ENCODE assay signal across 26 cellular contexts in the genomic region with DNA sequence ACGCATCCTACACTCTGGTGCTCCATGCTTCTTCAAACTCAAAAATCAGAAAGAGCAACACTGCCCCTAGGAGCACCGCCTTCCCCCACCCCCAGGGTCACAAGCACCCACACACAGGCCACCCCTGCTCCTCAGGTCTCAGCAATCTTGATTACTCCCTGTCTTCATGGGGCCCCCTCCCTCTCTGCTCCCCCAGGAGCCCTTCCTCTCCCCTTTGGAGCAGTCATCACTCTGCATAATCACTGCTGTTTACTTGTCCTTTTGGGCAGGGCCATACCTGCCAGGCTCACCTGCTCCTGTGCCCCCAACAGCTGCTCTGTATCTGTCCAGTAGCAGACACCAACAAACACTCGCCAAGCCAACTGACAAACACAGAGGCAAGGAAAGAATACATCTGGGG. TPM values are rescaled to one million over a fixed set of nuclear protein-coding genes. Genes with fewer than 3 reads are reported as not detected.
"Had no signal": no experiment of that assay in that cellular context is flagged by ENCODE, and none has a peak within 500 bp of the region (broad histone marks: within the 10 kb centered on the region; RNA-seq: fewer than 3 reads in every experiment).

No MANE protein-coding gene starts in this region.

- H3K4me1 ChIP-seq: gastrocnemius medialis, right lobe of liver, suprapubic skin had no signal

- H3K27ac Mint-ChIP-seq: activated CD4-positive, alpha-beta T cell treated with anti-CD3 and anti-CD28 coated beads, Interleukin-2, amount 10 ng/mL, durations not matched to agents 24 days and 14 days; activated CD8-positive, alpha-beta T cell treated with anti-CD3 and anti-CD28 coated beads for 36 hours; activated T-helper 17 cell treated with anti-CD3 and anti-CD28 coated beads, Interleukin-2, amount 50 U/mL, for 72 hours; memory B cell; stimulated activated naive CD8-positive, alpha-beta T cell treated with anti-CD3 and anti-CD28 coated beads, Interleukin-15, Interleukin-2, amounts not matched to agents 100 ng/mL and 50 ng/mL, for 24 hours had no signal

- H3K27ac ChIP-seq: gastrocnemius medialis, ovary, right lobe of liver, suprapubic skin had no signal

- H3K4me1 Mint-ChIP-seq: activated CD4-positive, alpha-beta T cell treated with anti-CD3 and anti-CD28 coated beads, Interleukin-2, amount 10 ng/mL, durations not matched to agents 24 days and 14 days; activated T-helper 17 cell treated with anti-CD3 and anti-CD28 coated beads, Interleukin-2, amount 50 U/mL, for 72 hours; central memory CD8-positive, alpha-beta T cell; memory B cell; naive B cell had no signal

- H3K4me3 Mint-ChIP-seq: activated CD4-positive, alpha-beta T cell treated with anti-CD3 and anti-CD28 coated beads, Interleukin-2, amount 10 ng/mL, durations not matched to agents 24 days and 14 days; activated CD8-positive, alpha-beta T cell treated with anti-CD3 and anti-CD28 coated beads for 36 hours; activated T-helper 17 cell treated with anti-CD3 and anti-CD28 coated beads, Interleukin-2, amount 50 U/mL, for 72 hours; brain; central memory CD8-positive, alpha-beta T cell; memory B cell; naive B cell; stimulated activated naive CD8-positive, alpha-beta T cell treated with anti-CD3 and anti-CD28 coated beads, Interleukin-15, Interleukin-2, amounts not matched to agents 100 ng/mL and 50 ng/mL, for 24 hours had no signal

- H3K4me3 ChIP-seq: gastrocnemius medialis, mucosa of descending colon, ovary, right lobe of liver, suprapubic skin had no signal

- H3K9me3 Mint-ChIP-seq: activated CD4-positive, alpha-beta T cell treated with anti-CD3 and anti-CD28 coated beads, Interleukin-2, amount 10 ng/mL, durations not matched to agents 24 days and 14 days; activated CD8-positive, alpha-beta T cell treated with anti-CD3 and anti-CD28 coated beads for 36 hours; activated T-helper 17 cell treated with anti-CD3 and anti-CD28 coated beads, Interleukin-2, amount 50 U/mL, for 72 hours; central memory CD8-positive, alpha-beta T cell; memory B cell; naive B cell; stimulated activated naive CD8-positive, alpha-beta T cell treated with anti-CD3 and anti-CD28 coated beads, Interleukin-15, Interleukin-2, amounts not matched to agents 100 ng/mL and 50 ng/mL, for 24 hours had no signal

- H3K36me3 ChIP-seq: gastrocnemius medialis, ovary, right lobe of liver, suprapubic skin had no signal

- H3K27me3 Mint-ChIP-seq: activated CD8-positive, alpha-beta T cell treated with anti-CD3 and anti-CD28 coated beads for 36 hours had no signal

- ATAC-seq: activated CD8-positive, alpha-beta T cell treated with anti-CD3 and anti-CD28 coated beads for 36 hours; activated T-helper 17 cell treated with anti-CD3 and anti-CD28 coated beads, Interleukin-2, amount 50 U/mL, for 72 hours; esophagus mucosa; gastrocnemius medialis; left ventricle myocardium superior; mucosa of descending colon; right lobe of liver had no signal

- H3K9me3 ChIP-seq: gastrocnemius medialis, mucosa of descending colon, ovary, right lobe of liver, suprapubic skin had no signal

- H3K27me3 ChIP-seq: ovary, right lobe of liver had no signal

- DNase-seq: activated CD4-positive, alpha-beta T cell treated with anti-CD3 and anti-CD28 coated beads, Interleukin-2, amount 10 ng/mL, durations not matched to agents 24 days and 14 days; activated CD8-positive, alpha-beta T cell treated with anti-CD3 and anti-CD28 coated beads for 36 hours; activated naive CD4-positive, alpha-beta T cell treated with Interleukin-2 at 50 U/mL for 16 hours; activated T-cell treated with anti-CD3 and anti-CD28 coated beads, Interleukin-2, amount 50 U/mL, for 1 hour; cortex of kidney; effector CD4-positive, alpha-beta T cell; gastrocnemius medialis; kidney glomerular epithelial cell; left ventricle myocardium superior; mucosa of descending colon; naive B cell; ovary; right lobe of liver; small intestine; stimulated activated CD4-positive, alpha-beta T cell treated with anti-CD3 and anti-CD28 coated beads, Interleukin-15, amount 100 ng/mL, for 24 hours; stimulated activated CD4-positive, alpha-beta T cell treated with anti-CD3 and anti-CD28 coated beads, Interleukin-2, amount 100 ng/mL, for 48 hours; T1000; trophoblast cell had no signal

- H3K36me3 Mint-ChIP-seq: brain, memory B cell, naive B cell had no signal

RNA-seq across cellular contexts. Expression of gene SYNDIG1, which starts 7.6 kb away (rescaled TPM):
- total RNA-seq: activated CD4-positive, alpha-beta T cell treated with anti-CD3 and anti-CD28 coated beads, Interleukin-2, amount 10 ng/mL, durations not matched to agents 24 days and 14 days; activated CD8-positive, alpha-beta T cell treated with anti-CD3 and anti-CD28 coated beads for 36 hours; activated T-helper 17 cell treated with anti-CD3 and anti-CD28 coated beads, Interleukin-2, amount 50 U/mL, for 72 hours; pulmonary artery endothelial cell; right lobe of liver; suprapubic skin had no signal
